In genomic region chr17:17560975-17561374, GRCh38 we compare ENCODE assay signal across 18 cellular contexts. TPM values are rescaled to one million over a fixed set of nuclear protein-coding genes. Genes with fewer than 3 reads are reported as not detected.
A peak's percentile ranks its signal among the peaks of the same experiment; 100 is the strongest.
DNase-seq lines count a peak whose midpoint lies in the region; ATAC-seq, FAIRE-seq and TF ChIP-seq lines count a peak whose summit lies in the region.
"Had no signal": no experiment of that assay in that cellular context is flagged by ENCODE, and none has a peak within 500 bp of the region (broad histone marks: within the 10 kb centered on the region; RNA-seq: fewer than 3 reads in every experiment).

No MANE protein-coding gene starts in this region.

- POLR2A ChIA-PET in HepG2 (lab: Yijun Ruan, JAX): interaction anchor here (1.3 kb wide), 1 partner anchor 64 kb away, joined by 4 read pairs; the partner anchor contains the start of gene RASD1

- in situ Hi-C loops in HepG2 (cut with HindIII; ENCODE audit: extremely low pct_ligation_motif_present, low pct_unique_long_range_greater_than_20kb): no loop called here
- in situ Hi-C loops in gastrocnemius medialis (cut with MboI; ENCODE audit: low sequenced_read_pairs in 4 of 4): no loop called here

- TF ChIP-seq EP300 in HepG2 (IDR thresholded peaks at IDR 0.05; ENCODE audit: low read depth in 2 of 2, low read length in 2 of 2) (no peak), HepG2 (CRISPR knock-in tag; IDR thresholded peaks at IDR 0.05; ENCODE audit: borderline replicate concordance) (no peak)

- intact Hi-C loops in HepG2 (cut with micrococcal nuclease; ENCODE audit: unreplicated experiment): no loop called here
- intact Hi-C loops in gastrocnemius medialis (cut with DNase I; ENCODE audit: low total_unique reads): loop anchor here (10.0 kb wide), 1 partner anchor 516 kb away; the partner anchor contains the start of gene MPRIP
- intact Hi-C loops in uterus (cut with DNase I; ENCODE audit: low total_unique reads): no loop called here

- no peaks in the 10 kb centered on the region for H3K79me2 ChIP-seq in HepG2 (ENCODE audit: insufficient read depth, low read length)

- no peaks in the 10 kb centered on the region for H3K27me3 ChIP-seq in liver (ENCODE audit: control insufficient read depth in 4 of 4, insufficient read depth in 4 of 4, low read length in 3 of 4)
- no peaks in the 10 kb centered on the region for H3K27me3 ChIP-seq in HepG2 (ENCODE audit: control insufficient read depth in 1 of 2, insufficient read depth in 2 of 2, low read length in 2 of 2)
- no peaks in the 10 kb centered on the region for H3K27me3 ChIP-seq in gastrocnemius medialis
- no peaks in the 10 kb centered on the region for H3K27me3 ChIP-seq in uterus
- H3K27me3 ChIP-seq: vagina had no signal

- no peak for FAIRE-seq in HepG2 (lab: Jason Lieb, UNC)
- FAIRE-seq: A549, frontal cortex had no signal

- no peak overlapping the region for H3K4me3 ChIP-seq in liver (ENCODE audit: low read depth in 1 of 3, low read length in 3 of 3)
- no peak overlapping the region for H3K4me3 ChIP-seq in HepG2 (replicated peaks in 1 of 3; ENCODE audit: insufficient read depth in 1 of 3, low read depth in 2 of 3, low read length in 3 of 3)
- no peak overlapping the region for H3K4me3 ChIP-seq in gastrocnemius medialis
- H3K4me3 ChIP-seq in uterus: no peak overlapping the region
- H3K4me3 ChIP-seq: A549, vagina had no signal

- no peak for TF ChIP-seq POLR2A in HepG2 (IDR thresholded peaks at IDR 0.05; ENCODE audit: insufficient read depth in 1 of 2, low read depth in 2 of 2, low read length in 2 of 2)
- TF ChIP-seq POLR2A in gastrocnemius medialis (IDR thresholded peaks at IDR 0.05): no peak
- no peak for TF ChIP-seq POLR2A in uterus (IDR thresholded peaks at IDR 0.05)

- CTCF ChIA-PET in HepG2 (lab: Yijun Ruan, JAX; ENCODE audit: low intra/inter-chr PET ratio, low total read pairs): no interaction called here

- H3K9ac ChIP-seq in liver (ENCODE audit: low read depth in 1 of 2, low read length in 2 of 2) (peak overlapping the region; percentile 5 to 70), HepG2 (ENCODE audit: insufficient read depth, low read depth, low read length) (no peak overlapping the region)

- H3K4me1 ChIP-seq in liver (ENCODE audit: control insufficient read depth in 4 of 4, insufficient read depth in 4 of 4, low read length in 3 of 4) (peaks cover 19 to 67% (median 52%) of the 10 kb centered on the region in 4 donors), HepG2 (ENCODE audit: insufficient read depth, low read length) (no peaks in the 10 kb centered on the region), gastrocnemius medialis (peaks cover 31 to 40% of the 10 kb centered on the region in 2 donors), uterus (no peaks in the 10 kb centered on the region)
- H3K4me1 ChIP-seq: A549 had no signal

- H3K36me3 ChIP-seq in liver (ENCODE audit: control insufficient read depth in 4 of 4, insufficient read depth in 3 of 4, low read depth in 1 of 4, low read length in 3 of 4) (no peaks in the 10 kb centered on the region), HepG2 (replicated peaks in 1 of 2; ENCODE audit: control insufficient read depth in 1 of 2, insufficient read depth in 2 of 2, low read length in 2 of 2) (no peaks in the 10 kb centered on the region), gastrocnemius medialis (no peaks in the 10 kb centered on the region), uterus (no peaks in the 10 kb centered on the region)
- H3K36me3 ChIP-seq: vagina had no signal

- no TSS peak for BruUV-seq in HepG2 (replicated peaks; lab: Mats Ljungman, UMichigan)

- ATAC-seq in HepG2 (no peak), left lobe of liver (peak; percentile 17), gastrocnemius medialis (no peak)
- ATAC-seq: activated naive CD4-positive, alpha-beta T cell treated with anti-CD3 and anti-CD28 coated beads, Interleukin-2, amount 50 U/mL, for 72 hours had no signal

- DNase-seq in HepG2 (ENCODE audit: low spot score): no peak
- no peak for DNase-seq in left lobe of liver (ENCODE audit: low spot score)
- DNase-seq in gastrocnemius medialis: no peak
- DNase-seq in uterus: no peak
- DNase-seq in activated CD8-positive, alpha-beta memory T cell treated with anti-CD3 and anti-CD28 coated beads for 24 hours: no peak
- DNase-seq in NCI-H128 (lab: John Stamatoyannopoulos, UW; ENCODE audit: unreplicated experiment): no peak
- no peak for DNase-seq in NCI-H187 treated with DMSO at 0.1 percent for 48 hours (lab: John Stamatoyannopoulos, UW)
- DNase-seq: activated CD4-positive, CD25-positive, alpha-beta regulatory T cell treated with anti-CD3 and anti-CD28 coated beads, Interleukin-2, amount 50 U/mL, for 72 hours; C1 segment of cervical spinal cord; DMS 273 treated with DMSO at 0.1 percent for 48 hours; midbrain; NCI-H1694 treated with DMSO at 0.1 percent for 48 hours; RPMI8226 had no signal

- H2AFZ ChIP-seq in HepG2 (ENCODE audit: low read length): no peak overlapping the region

- no peak overlapping the region for H3K4me2 ChIP-seq in HepG2 (ENCODE audit: low read depth, low read length)
- H3K4me2 ChIP-seq: A549 had no signal

- peak overlapping the region; percentile 85 to 96 for H3K27ac ChIP-seq in liver (ENCODE audit: low read depth in 1 of 2, low read length in 2 of 2)
- no peak overlapping the region for H3K27ac ChIP-seq in HepG2 (ENCODE audit: extremely low read length, insufficient read depth, low read length)
- H3K27ac ChIP-seq in gastrocnemius medialis: peak overlapping the region; percentile 52 to 81 (median 70)
- H3K27ac ChIP-seq in uterus: peak overlapping the region; percentile 14 to 23
- H3K27ac ChIP-seq: A549, vagina had no signal

- H4K20me1 ChIP-seq in HepG2 (ENCODE audit: insufficient read depth, low read length): no peaks in the 10 kb centered on the region

- 64% methylated on average over 10 of the region's 10 CpGs for WGBS in liver
- 91% methylated on average over 10 of the region's 10 CpGs for WGBS in HepG2 (ENCODE audit: low lambda C conversion rate)

- TF ChIP-seq CTCF in liver (IDR thresholded peaks at IDR 0.05; ENCODE audit: low read depth, low read length, missing input control) (no peak), HepG2 (CRISPR knock-in tag; IDR thresholded peaks at IDR 0.05) (no peak), gastrocnemius medialis (IDR thresholded peaks at IDR 0.05 in 4 of 5, conservative IDR thresholded peaks at IDR 0.05 in 1 of 5) (no peak), uterus (IDR thresholded peaks at IDR 0.05) (no peak)

- TF ChIP-seq RAD21 in liver (IDR thresholded peaks at IDR 0.05): no peak
- TF ChIP-seq RAD21 in HepG2 (CRISPR knock-in tag; IDR thresholded peaks at IDR 0.05): no peak

- H3K9me3 ChIP-seq in liver (ENCODE audit: control insufficient read depth in 4 of 4, low read length in 3 of 4) (no peaks in the 10 kb centered on the region), HepG2 (ENCODE audit: low read length) (no peaks in the 10 kb centered on the region), gastrocnemius medialis (no peaks in the 10 kb centered on the region), uterus (no peaks in the 10 kb centered on the region)
- H3K9me3 ChIP-seq: A549, vagina had no signal

TF ChIP-seq in liver, 16 proteins besides CTCF, POLR2A, EP300 and RAD21 (continues in another document):
- no peak for TF ChIP-seq FOXA1 (IDR thresholded peaks at IDR 0.05)
- TF ChIP-seq HNF4G (IDR thresholded peaks at IDR 0.05): no peak
- no peak for TF ChIP-seq JUND (IDR thresholded peaks at IDR 0.05)

TF ChIP-seq in HepG2, 621 proteins besides CTCF, POLR2A, EP300 and RAD21 (continues in another document):
- TF ChIP-seq RARG (CRISPR knock-in tag; IDR thresholded peaks at IDR 0.05; ENCODE audit: low read depth): no peak
- no peak for TF ChIP-seq MIXL1 (CRISPR knock-in tag; IDR thresholded peaks at IDR 0.05)
- no peak for TF ChIP-seq XBP1 (CRISPR knock-in tag; IDR thresholded peaks at IDR 0.05)
- no peak for TF ChIP-seq ZNF460 (CRISPR knock-in tag; IDR thresholded peaks at IDR 0.05; ENCODE audit: borderline replicate concordance)

RNA-seq across cellular contexts. Expression of gene PEMT, which starts 30.5 kb away (rescaled TPM):
- 100 to 1,000 TPM in 1 of 2 donors, 10 to 100 TPM in 1; 64.6 to 180 TPM for total RNA-seq in liver
- polyA plus RNA-seq in liver: 100 to 1,000 TPM; 189 to 211 TPM
- 16.4 and 31.7 TPM in 2 replicates for total RNA-seq in HepG2 (2016; rRNA removed; fragmentation: Illumina TruSeq; extraction: Trizol)
- 38.2 and 45.8 TPM in 2 replicates for total RNA-seq in HepG2 (2016; cell fraction: cytosol; rRNA removed; fragmentation: Illumina TruSeq; extraction: Trizol; ENCODE audit: low read depth)
- 16.3 and 32.5 TPM in 2 replicates for total RNA-seq in HepG2 (2016; cell fraction: insoluble cytoplasmic fraction; rRNA removed; fragmentation: Illumina TruSeq; extraction: Trizol)
- total RNA-seq in HepG2 (2016; cell fraction: membrane; rRNA removed; fragmentation: Illumina TruSeq; extraction: Trizol): 31.0 and 42.8 TPM in 2 replicates
- total RNA-seq in HepG2 (2016; cell fraction: nucleus; rRNA removed; fragmentation: Illumina TruSeq; extraction: Trizol): 15.8 and 21.7 TPM in 2 replicates
- 43.6 and 61.4 TPM in 2 replicates for polyA plus RNA-seq in HepG2 (2011; rRNA removed)
- 54.3 and 73.8 TPM in 2 replicates for polyA plus RNA-seq in HepG2 (2011; cell fraction: cytosol; rRNA removed)
- polyA plus RNA-seq in HepG2 (2011; cell fraction: nucleus; rRNA removed): 36.9 and 41.0 TPM in 2 replicates
- 38.0 and 42.3 TPM in 2 replicates for polyA plus RNA-seq in HepG2 (2012)
- 46.1 and 58.0 TPM in 2 replicates for polyA plus RNA-seq in HepG2 (2016; cell fraction: cytosol; fragmentation: Illumina TruSeq; extraction: Trizol; ENCODE audit: low read depth)
- polyA plus RNA-seq in HepG2 (2016; cell fraction: insoluble cytoplasmic fraction; fragmentation: Illumina TruSeq; extraction: Trizol; ENCODE audit: low read depth): 24.1 and 25.5 TPM in 2 replicates
- polyA plus RNA-seq in HepG2 (2016; cell fraction: membrane; fragmentation: Illumina TruSeq; extraction: Trizol; ENCODE audit: low read depth): 38.1 and 45.2 TPM in 2 replicates
- polyA plus RNA-seq in HepG2 (2016; cell fraction: nucleus; fragmentation: Illumina TruSeq; extraction: Trizol; ENCODE audit: insufficient read depth, low read depth): 39.8 and 40.0 TPM in 2 replicates
- polyA minus RNA-seq in HepG2 (2011; rRNA and poly(A)+ RNA removed; ENCODE audit: low replicate concordance): 51.2 and 54.0 TPM in 2 replicates
- 20.3 and 22.0 TPM in 2 replicates for polyA minus RNA-seq in HepG2 (2011; cell fraction: cytosol; rRNA and poly(A)+ RNA removed)
- 6.6 and 8.5 TPM in 2 replicates for polyA minus RNA-seq in HepG2 (2011; cell fraction: nucleus; rRNA and poly(A)+ RNA removed)
- total RNA-seq in left lobe of liver: 180 TPM
- 10 to 100 TPM; 32.8 to 48.2 (median 34.2) TPM for total RNA-seq in gastrocnemius medialis
- total RNA-seq in uterus: 10 to 100 TPM; 26.3 to 61.7 (median 32.2) TPM
